ENCODE assay signal across 8 cellular contexts in the genomic region with DNA sequence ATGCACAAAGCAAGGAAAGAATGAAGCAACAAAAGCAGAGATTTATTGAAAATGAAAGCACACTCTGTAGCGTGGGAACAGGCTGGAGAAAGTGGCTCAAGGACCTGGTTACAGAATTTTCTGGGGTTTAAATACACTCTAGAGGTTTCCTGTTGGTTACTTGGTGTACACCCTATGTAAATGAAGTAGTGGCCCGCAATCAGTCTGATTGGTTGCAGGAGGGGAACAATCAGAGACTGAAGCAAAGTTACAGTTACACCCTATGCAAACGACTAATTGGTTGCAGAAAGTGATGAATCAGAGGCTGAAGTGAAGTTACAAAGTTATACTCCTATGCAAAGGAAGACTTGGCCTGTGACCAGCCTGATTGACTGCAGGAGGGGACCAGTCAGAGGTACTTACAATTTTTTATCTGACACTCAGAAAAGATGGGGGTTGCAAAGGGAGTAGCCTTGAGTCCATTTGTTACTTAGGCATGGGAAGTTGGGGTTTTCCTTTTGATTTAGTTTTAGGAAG. TPM values are rescaled to one million over a fixed set of nuclear protein-coding genes. Genes with fewer than 3 reads are reported as not detected.
A peak's percentile ranks its signal among the peaks of the same experiment; 100 is the strongest.
DNase-seq lines count a peak whose midpoint lies in the region; ATAC-seq and TF ChIP-seq lines count a peak whose summit lies in the region.

No MANE protein-coding gene starts in this region.

- WGBS in upper lobe of left lung, 2 donors: 20 to 44% methylated on average over 3 of the region's 3 CpGs

- ATAC-seq in GM18502 (IDR thresholded peaks at IDR 0.05; ENCODE audit: poor library complexity, unreplicated experiment) (peak; percentile 80), HG02678 (IDR thresholded peaks at IDR 0.05; ENCODE audit: unreplicated experiment) (peak; percentile 71), memory B cell (ENCODE audit: low read depth) (peak; percentile 65), upper lobe of left lung (ENCODE audit: low FRiP score in 2 of 2) (peak; percentile 38 to 41)

- H3K4me3 ChIP-seq in OCI-LY3 (ENCODE audit: low read length): peak overlapping the region; percentile 40
- peak overlapping the region in 2 of 4 donors; percentile 1 to 18 for H3K4me3 ChIP-seq in upper lobe of left lung

- H3K4me1 ChIP-seq in OCI-LY3 (ENCODE audit: low read length): peaks cover 27% of the 10 kb centered on the region
- H3K4me1 ChIP-seq in upper lobe of left lung: peaks cover 16 to 25% (median 22%) of the 10 kb centered on the region in 4 donors

- H3K27ac Mint-ChIP-seq in memory B cell: peak overlapping the region; percentile 40

- H3K36me3 ChIP-seq in OCI-LY3 (replicated peaks; ENCODE audit: low read depth, low read length) (no peaks in the 10 kb centered on the region), upper lobe of left lung (no peaks in the 10 kb centered on the region)

- peak; percentile 20 for DNase-seq in activated naive CD4-positive, alpha-beta T cell treated with anti-CD3 and anti-CD28 coated beads, Interleukin-2, amount 50 U/mL, for 16 hours
- peak; percentile 28 to 69 for DNase-seq in memory B cell (ENCODE audit: low spot score in 2 of 2)
- DNase-seq in upper lobe of left lung: peak in 1 of 2 donors; percentile 56
- DNase-seq in NCI-H1930 (lab: John Stamatoyannopoulos, UW): no peak
- no peak for DNase-seq in NCI-H1105 treated with DMSO at 0.1 percent for 48 hours (lab: John Stamatoyannopoulos, UW)

- TF ChIP-seq CTCF in OCI-LY3 (IDR thresholded peaks at IDR 0.05; ENCODE audit: low read depth, low read length) (no peak), upper lobe of left lung (IDR thresholded peaks at IDR 0.05) (no peak)

- TF ChIP-seq EP300 in upper lobe of left lung (IDR thresholded peaks at IDR 0.05): no peak

- H3K9ac ChIP-seq in OCI-LY3 (ENCODE audit: low read length): no peak overlapping the region

- peak overlapping the region; percentile 78 for H3K4me3 Mint-ChIP-seq in memory B cell

- peaks cover 5% of the 10 kb centered on the region for H4K20me1 ChIP-seq in OCI-LY3 (ENCODE audit: insufficient read depth, low read length)

- no peaks in the 10 kb centered on the region for H3K27me3 Mint-ChIP-seq in memory B cell

- TF ChIP-seq POLR2A in upper lobe of left lung (IDR thresholded peaks at IDR 0.05): peak in 1 of 4 donors; percentile 42

- no peaks in the 10 kb centered on the region for H3K9me3 Mint-ChIP-seq in memory B cell

- H3K4me2 ChIP-seq in OCI-LY3 (ENCODE audit: low read length): peak overlapping the region; percentile 57

- no peaks in the 10 kb centered on the region for H3K27me3 ChIP-seq in OCI-LY3 (ENCODE audit: low read depth, low read length)
- no peaks in the 10 kb centered on the region for H3K27me3 ChIP-seq in upper lobe of left lung

- peak overlapping the region; percentile 7; the same call in 1 of the 2 replicates for H3K27ac ChIP-seq in OCI-LY3 (ENCODE audit: low read length)
- peak overlapping the region; percentile 54 to 76 (median 72) for H3K27ac ChIP-seq in upper lobe of left lung

- no peaks in the 10 kb centered on the region for H3K36me3 Mint-ChIP-seq in memory B cell

- H2AFZ ChIP-seq in OCI-LY3 (ENCODE audit: low read depth, low read length): peak overlapping the region; percentile 18; the same call in 1 of the 2 replicates

- peaks cover 14% of the 10 kb centered on the region for H3K79me2 ChIP-seq in OCI-LY3 (ENCODE audit: low read length)

- H3K9me3 ChIP-seq in OCI-LY3 (ENCODE audit: insufficient read depth, low read length) (no peaks in the 10 kb centered on the region), upper lobe of left lung (no peaks in the 10 kb centered on the region)

- H3K4me1 Mint-ChIP-seq in memory B cell: peaks cover 34% of the 10 kb centered on the region

RNA-seq across cellular contexts. Expression of a gene that starts 3.6 kb away (rescaled TPM):
- 100 to 1,000 TPM in 2 of 6 donors, 10 to 100 TPM in 4; 34.2 to 145 (median 87.3) TPM for total RNA-seq in upper lobe of left lung

Comparison
In these comparisons a context has a peak if more than half of its experiments do, and no peak if none do; other contexts are left out.
1. DNase-seq: peak in activated naive CD4-positive, alpha-beta T cell treated with anti-CD3 and anti-CD28 coated beads, Interleukin-2, amount 50 U/mL, for 16 hours (single experiment) and memory B cell (2 of 2); none in NCI-H1930 (0 of 2) and NCI-H1105 treated with DMSO at 0.1 percent for 48 hours (single experiment).
2. Peak in every context shown above with its lines, with median percentiles within 50 percentile points of each other: ATAC-seq.